Comparison of ENCODE assay signal across 7 cellular contexts in genomic region chr17:14725729-14726128, GRCh38.
"Had no signal": no experiment of that assay in that cellular context is flagged by ENCODE, and none has a peak within 500 bp of the region (broad histone marks: within the 10 kb centered on the region; RNA-seq: fewer than 3 reads in every experiment).

No MANE protein-coding gene starts in this region.

- H2AFZ ChIP-seq: GM23338 had no signal

- H3K4me2 ChIP-seq: GM23338 had no signal

- ATAC-seq: GM23338 had no signal

- H3K27ac ChIP-seq: HL-60 had no signal

- DNase-seq: H9, HCEC 1CT, KBM-7 had no signal

- FAIRE-seq: H1, H54 had no signal

- H3K4me3 ChIP-seq: GM23338 had no signal
